ENCODE assay signal across 8 cellular contexts in the genomic region with DNA sequence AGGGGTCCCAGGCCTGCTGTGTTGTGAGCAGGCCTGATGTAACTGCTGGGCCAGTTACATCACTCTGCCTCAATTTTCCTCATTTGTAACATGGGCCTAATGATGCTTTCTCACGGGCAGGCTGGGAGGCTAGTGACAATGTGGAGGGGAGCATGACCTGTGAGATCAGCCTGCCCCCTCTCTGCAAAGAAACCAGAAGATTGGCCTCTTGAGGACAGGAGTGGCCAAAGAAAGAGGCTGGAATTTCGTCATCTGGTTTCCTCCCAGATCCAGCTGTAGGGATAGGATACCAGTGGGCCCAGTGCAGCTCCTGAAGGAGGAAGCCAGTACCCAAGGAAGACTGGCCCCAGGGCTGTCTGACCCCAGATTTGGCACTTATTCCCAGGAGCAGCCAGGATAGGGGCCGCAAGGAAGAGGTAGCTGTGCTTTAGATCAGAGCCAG. TPM values are rescaled to one million over a fixed set of nuclear protein-coding genes. Genes with fewer than 3 reads are reported as not detected.
DNase-seq lines count a peak whose midpoint lies in the region; ATAC-seq and TF ChIP-seq lines count a peak whose summit lies in the region.

No MANE protein-coding gene starts in this region.

- peaks cover 71% of the 10 kb centered on the region for H3K4me1 ChIP-seq in A673 (ENCODE audit: insufficient read depth, low read length, poor library complexity, severe bottlenecking)
- H3K4me1 ChIP-seq in HCT116 (ENCODE audit: control insufficient read depth in 1 of 2, insufficient read depth in 2 of 2, low read length in 2 of 2): peaks cover 66 to 83% of the 10 kb centered on the region in 2 experiments
- H3K4me1 ChIP-seq in heart right ventricle: peaks cover 46 to 92% (median 75%) of the 10 kb centered on the region in 9 donors
- peaks cover 55% of the 10 kb centered on the region for H3K4me1 ChIP-seq in skeletal muscle satellite cell (ENCODE audit: control insufficient read depth, insufficient read depth, low read length)

- peaks cover 76% of the 10 kb centered on the region for H3K4me1 Mint-ChIP-seq in activated CD4-positive, alpha-beta memory T cell treated with anti-CD3 and anti-CD28 coated beads, Interleukin-2, amount 10 ng/mL, durations not matched to agents 7 days and 5 days

- RAD21 ChIA-PET in HCT116 (lab: Charles Lee; ENCODE audit: low non-redundant PET in 1 of 2, low total read pairs in 2 of 2, uncharacterized antibody in 2 of 2, unreplicated experiment in 2 of 2): no interaction called here

- peak; percentile 19 for TF ChIP-seq POLR2A in HCT116 (IDR thresholded peaks at IDR 0.05; ENCODE audit: borderline replicate concordance, extremely low read depth, insufficient read depth, insufficient read length)

- intact Hi-C loops in A673 (cut with micrococcal nuclease; ENCODE audit: unreplicated experiment): no loop called here
- intact Hi-C loops in HCT116 (cut with micrococcal nuclease): loop anchor here (10.0 kb wide), 1 partner anchor 153 kb away; the partner anchor contains the start of gene RAI1
- intact Hi-C loops in heart right ventricle (cut with DNase I): no loop called here

- H3K9me3 ChIP-seq in A673 (ENCODE audit: low read depth, low read length, poor library complexity, severe bottlenecking): no peaks in the 10 kb centered on the region
- H3K9me3 ChIP-seq in HCT116 (ENCODE audit: control insufficient read depth in 1 of 2, insufficient read depth in 1 of 2, low read depth in 1 of 2, low read length in 2 of 2): no peaks in the 10 kb centered on the region
- no peaks in the 10 kb centered on the region for H3K9me3 ChIP-seq in heart right ventricle
- H3K9me3 ChIP-seq in skeletal muscle satellite cell (replicated peaks; ENCODE audit: low read length): no peaks in the 10 kb centered on the region

- peaks cover 52% of the 10 kb centered on the region for H3K79me2 ChIP-seq in HCT116 (ENCODE audit: insufficient read depth, low read length)

- H3K36me3 ChIP-seq in A673 (ENCODE audit: insufficient read depth, low read length, poor library complexity, severe bottlenecking) (peaks cover 4% of the 10 kb centered on the region), HCT116 (ENCODE audit: control insufficient read depth in 1 of 2, insufficient read depth in 2 of 2, low read length in 2 of 2) (peaks cover 0 to 20% of the 10 kb centered on the region in 2 experiments; a peak in 1 of 4 replicates), heart right ventricle (no peaks in the 10 kb centered on the region), skeletal muscle satellite cell (ENCODE audit: insufficient read depth, low read length) (no peaks in the 10 kb centered on the region)

- ATAC-seq in HCT116 (peak; percentile 13), heart right ventricle (peak in 7 of 8 donors; percentile 3 to 36 (median 18)), GM21786 (IDR thresholded peaks at IDR 0.05; ENCODE audit: unreplicated experiment) (no peak), GM18517 (IDR thresholded peaks at IDR 0.05; ENCODE audit: unreplicated experiment) (no peak)

- no peaks in the 10 kb centered on the region for H4K20me1 ChIP-seq in HCT116 (ENCODE audit: insufficient read depth)

- peak overlapping the region; percentile 88 for H3K4me2 ChIP-seq in HCT116 (ENCODE audit: low read length)
- peak overlapping the region; percentile 99 for H3K4me2 ChIP-seq in skeletal muscle satellite cell (ENCODE audit: low read length)

- 26 to 39% methylated on average over 3 of the region's 3 CpGs for WGBS in heart right ventricle, 2 donors

- no peak overlapping the region for H2AFZ ChIP-seq in HCT116 (ENCODE audit: low read depth, low read length, poor library complexity, severe bottlenecking)

- peaks cover 30% of the 10 kb centered on the region for H3K36me3 Mint-ChIP-seq in activated CD4-positive, alpha-beta memory T cell treated with anti-CD3 and anti-CD28 coated beads, Interleukin-2, amount 10 ng/mL, durations not matched to agents 7 days and 5 days (ENCODE audit: low read depth)

- TF ChIP-seq RAD21 in HCT116 (IDR thresholded peaks at IDR 0.05; ENCODE audit: low read depth): peak; percentile 18; the same call in 1 of the 2 replicates

- H3K4me3 Mint-ChIP-seq in activated CD4-positive, alpha-beta memory T cell treated with anti-CD3 and anti-CD28 coated beads, Interleukin-2, amount 10 ng/mL, durations not matched to agents 7 days and 5 days: peak overlapping the region; percentile 80

- BruUV-seq in A673 (replicated peaks; lab: Mats Ljungman, UMichigan): TSS peak; percentile 70
- TSS peak; percentile 71 for BruUV-seq in HCT116 (replicated peaks; lab: Mats Ljungman, UMichigan)

- H3K27ac ChIP-seq in A673 (ENCODE audit: low read depth, low read length, poor library complexity, severe bottlenecking) (peak overlapping the region; percentile 100), HCT116 (ENCODE audit: low read depth, low read length) (peak overlapping the region; percentile 98), heart right ventricle (peak overlapping the region; percentile 90 to 100 (median 98))

- H3K9me3 Mint-ChIP-seq in activated CD4-positive, alpha-beta memory T cell treated with anti-CD3 and anti-CD28 coated beads, Interleukin-2, amount 10 ng/mL, durations not matched to agents 7 days and 5 days: no peaks in the 10 kb centered on the region

- DNase-seq in A673 (ENCODE audit: low spot score) (no peak), HCT116 (ENCODE audit: low read depth, low spot score) (peak; percentile 69), heart right ventricle (peak in 1 of 2 donors; percentile 83), DMS79 treated with DMSO at 0.1 percent for 48 hours (lab: John Stamatoyannopoulos, UW) (no peak)
- no peak for DNase-seq in activated CD4-positive, alpha-beta memory T cell treated with anti-CD3 and anti-CD28 coated beads, Interleukin-2, amount 10 ng/mL, durations not matched to agents 7 days and 5 days

- H3K27me3 Mint-ChIP-seq in activated CD4-positive, alpha-beta memory T cell treated with anti-CD3 and anti-CD28 coated beads, Interleukin-2, amount 10 ng/mL, durations not matched to agents 7 days and 5 days: no peaks in the 10 kb centered on the region

- H3K4me3 ChIP-seq in A673 (ENCODE audit: low read depth, low read length, poor library complexity, severe bottlenecking) (peak overlapping the region; percentile 96), HCT116 (replicated peaks in 1 of 2; ENCODE audit: low read depth in 1 of 2, low read length in 2 of 2) (peak overlapping the region; percentile 78 to 84), heart right ventricle (peak overlapping the region in 8 of 10 donors; percentile 50 to 96 (median 84)), skeletal muscle satellite cell (ENCODE audit: low read length) (peak overlapping the region; percentile 99)

- H3K9ac ChIP-seq in HCT116 (ENCODE audit: low read length): peak overlapping the region; percentile 99
- H3K9ac ChIP-seq in skeletal muscle satellite cell (ENCODE audit: low read depth, low read length): peak overlapping the region; percentile 96

- POLR2A ChIA-PET in A673 (lab: Charles Lee; ENCODE audit: low non-redundant PET): interaction anchor here (0.5 kb wide), 1 partner anchor 12 kb away, joined by 3 read pairs; no protein-coding TSS in a partner anchor
- POLR2A ChIA-PET in HCT116 (lab: Charles Lee): interaction anchor here (1.0 to 4.2 kb wide), 12 partner anchors 9 to 162 kb away, joined by 3 to 112 read pairs (median 6); partner anchors contain the start of genes DRC3 and TOM1L2
- POLR2A ChIA-PET in activated CD4-positive, alpha-beta memory T cell treated with anti-CD3 and anti-CD28 coated beads, Interleukin-2, amount 10 ng/mL, durations not matched to agents 7 days and 5 days (lab: Charles Lee): interaction anchor here (1.0 to 8.5 kb wide), 11 partner anchors 10 to 198 kb away, joined by 3 to 322 read pairs (median 13); partner anchors contain the start of genes DRC3 and TOM1L2

- TF ChIP-seq CTCF in A673 (conservative IDR thresholded peaks at IDR 0.05; ENCODE audit: low read depth, low read length) (no peak), HCT116 (IDR thresholded peaks at IDR 0.05 in 2 of 3, conservative IDR thresholded peaks at IDR 0.05 in 1 of 3; ENCODE audit: borderline replicate concordance in 1 of 3, insufficient read depth in 1 of 3, low read depth in 2 of 3, low read length in 2 of 3) (no peak), heart right ventricle (IDR thresholded peaks at IDR 0.05) (peak in 3 of 9 donors; percentile 21 to 39 (median 30))

- CTCF ChIA-PET in A673 (lab: Charles Lee) (no interaction called here), HCT116 (lab: Charles Lee) (interaction anchor here (1.2 to 2.0 kb wide), 5 partner anchors 9 to 82 kb away, joined by 3 to 7 read pairs (median 4); no protein-coding TSS in a partner anchor)
- CTCF ChIA-PET in activated CD4-positive, alpha-beta memory T cell treated with anti-CD3 and anti-CD28 coated beads, Interleukin-2, amount 10 ng/mL, durations not matched to agents 7 days and 5 days (lab: Charles Lee): interaction anchor here (0.9 to 2.6 kb wide), 3 partner anchors 17 to 196 kb away, joined by 3 to 23 read pairs (median 8); no protein-coding TSS in a partner anchor

- no peaks in the 10 kb centered on the region for H3K9me2 ChIP-seq in HCT116 (ENCODE audit: insufficient read depth)

- H3K27me3 ChIP-seq in A673 (replicated peaks; ENCODE audit: insufficient read depth, low read depth, low read length, poor library complexity): no peaks in the 10 kb centered on the region
- H3K27me3 ChIP-seq in HCT116 (ENCODE audit: insufficient read depth, low read length): no peaks in the 10 kb centered on the region
- H3K27me3 ChIP-seq in heart right ventricle: no peaks in the 10 kb centered on the region
- H3K27me3 ChIP-seq in skeletal muscle satellite cell (ENCODE audit: control insufficient read depth, insufficient read depth, low read length): no peaks in the 10 kb centered on the region

- peak overlapping the region; percentile 94 for H3K27ac Mint-ChIP-seq in activated CD4-positive, alpha-beta memory T cell treated with anti-CD3 and anti-CD28 coated beads, Interleukin-2, amount 10 ng/mL, durations not matched to agents 7 days and 5 days

TF ChIP-seq in HCT116, 20 proteins besides CTCF, POLR2A, EP300 and RAD21 (continues in another document):
- TF ChIP-seq YY1 (IDR thresholded peaks at IDR 0.05; ENCODE audit: extremely low read depth, insufficient replicate concordance, low read depth, low read length): peak; percentile 15
- TF ChIP-seq ZNF274 (IDR thresholded peaks at IDR 0.05; ENCODE audit: low read depth, low read length): no peak
- peak; percentile 51; the same call in 1 of the 2 replicates for TF ChIP-seq MAX (IDR thresholded peaks at IDR 0.05)
- no peak for TF ChIP-seq CBX3 (IDR thresholded peaks at IDR 0.05; ENCODE audit: low read depth)

RNA-seq across cellular contexts. Expression of gene SREBF1, which starts 0.6 kb away (rescaled TPM):
- total RNA-seq in A673 (2021) (240 and 328 TPM in 2 replicates), HCT116 (2021; ENCODE audit: unreplicated experiment) (298 TPM), heart right ventricle (10 to 100 TPM in 8 of 10 donors, 1 to 10 TPM in 2; 9.0 to 44.1 (median 16.4) TPM)
- 252 and 301 TPM in 2 replicates for polyA plus RNA-seq in HCT116 (2012)
- total RNA-seq in activated CD4-positive, alpha-beta memory T cell treated with anti-CD3 and anti-CD28 coated beads, Interleukin-2, amount 10 ng/mL, durations not matched to agents 7 days and 5 days: 100 to 1,000 TPM; 177 to 186 TPM
- polyA plus RNA-seq in heart right ventricle: 10 to 100 TPM; 49.0 to 61.2 TPM
- 76.9 and 114 TPM in 2 replicates for total RNA-seq in skeletal muscle satellite cell (2012; rRNA removed)

Comparison
In these comparisons a context has a peak if more than half of its experiments do, and no peak if none do; other contexts are left out.
1. ATAC-seq: peak in HCT116 (single experiment) and heart right ventricle (7 of 8); none in GM21786 (single experiment) and GM18517 (single experiment).
2. Peak in every context shown above with its lines, with median percentiles within 50 percentile points of each other: H3K27ac ChIP-seq and H3K4me3 ChIP-seq.